In the genomic region with DNA sequence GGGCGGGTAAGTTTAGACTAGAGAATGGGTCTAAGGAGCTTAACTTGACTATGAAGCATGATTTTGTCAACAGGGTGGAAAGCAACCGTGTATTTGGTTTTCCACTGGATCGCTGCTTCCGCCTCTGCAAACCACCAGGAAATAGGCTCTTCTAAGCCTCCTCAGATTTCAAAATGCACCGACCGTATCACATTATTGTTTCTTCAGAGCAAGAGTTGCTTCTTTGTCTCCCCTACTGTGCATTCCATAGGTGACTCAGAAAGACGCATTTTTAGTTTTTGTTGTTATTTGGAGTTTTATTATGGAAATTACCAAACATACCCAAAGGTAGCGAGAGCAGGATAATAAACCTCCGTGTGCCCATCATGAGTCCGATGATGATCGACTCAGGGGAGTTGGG, we compare ENCODE assay signal across 21 cellular contexts.
A peak's percentile ranks its signal among the peaks of the same experiment; 100 is the strongest.
DNase-seq lines count a peak whose midpoint lies in the region; ATAC-seq and TF ChIP-seq lines count a peak whose summit lies in the region.
"Had no signal": no experiment of that assay in that cellular context is flagged by ENCODE, and none has a peak within 500 bp of the region (broad histone marks: within the 10 kb centered on the region; RNA-seq: fewer than 3 reads in every experiment).

No MANE protein-coding gene starts in this region.

- no peaks in the 10 kb centered on the region for H3K27me3 ChIP-seq in breast epithelium
- H3K27me3 ChIP-seq in gastroesophageal sphincter: no peaks in the 10 kb centered on the region
- H3K27me3 ChIP-seq: neural progenitor cell had no signal

- H3K9me3 ChIP-seq in breast epithelium: no peaks in the 10 kb centered on the region
- no peaks in the 10 kb centered on the region for H3K9me3 ChIP-seq in gastroesophageal sphincter

- peak; percentile 39 for DNase-seq in MCF 10A (ENCODE audit: unreplicated experiment)
- no peak for DNase-seq in breast epithelium (ENCODE audit: low spot score in 2 of 2)
- peak; percentile 17 for DNase-seq in SW480 (ENCODE audit: low spot score)
- DNase-seq in fibroblast of peridontal ligament (ENCODE audit: extremely low read depth): peak; percentile 17
- DNase-seq in NCI-H1105 (lab: John Stamatoyannopoulos, UW): no peak
- DNase-seq: activated B cell treated with CpG ODN at 0.5 μM for 24 hours; activated CD4-positive, alpha-beta memory T cell treated with anti-CD3 and anti-CD28 coated beads, Interleukin-2, amount 10 ng/mL, durations not matched to agents 7 days and 5 days; activated gamma-delta T cell treated with Interleukin-2 at 50 U/mL for 16 hours; activated T-cell treated with anti-CD3 and anti-CD28 coated beads, Interleukin-2, amount 50 U/mL, for 1 hour; foreskin fibroblast; immature natural killer cell; NCI-H2107; NCI-H526; substantia nigra had no signal

- intact Hi-C loops in MCF 10A (cut with micrococcal nuclease) (no loop called here), breast epithelium (cut with DNase I; ENCODE audit: low total_unique reads) (no loop called here)

- 79 to 90% methylated on average over 11 of the region's 11 CpGs for WGBS in gastroesophageal sphincter (ENCODE audit: low coverage in 1 of 2), 2 donors

- no peak overlapping the region for H3K27ac Mint-ChIP-seq in MCF 10A (ENCODE audit: low read depth, unreplicated experiment)
- H3K27ac Mint-ChIP-seq: activated B cell treated with CpG ODN at 0.5 μM for 24 hours; activated CD4-positive, alpha-beta memory T cell treated with anti-CD3 and anti-CD28 coated beads, Interleukin-2, amount 10 ng/mL, durations not matched to agents 7 days and 5 days; neural progenitor cell; progenitor cell of endocrine pancreas had no signal

- no peak overlapping the region for H3K4me3 Mint-ChIP-seq in MCF 10A (ENCODE audit: unreplicated experiment)
- H3K4me3 Mint-ChIP-seq: activated B cell treated with CpG ODN at 0.5 μM for 24 hours; activated CD4-positive, alpha-beta memory T cell treated with anti-CD3 and anti-CD28 coated beads, Interleukin-2, amount 10 ng/mL, durations not matched to agents 7 days and 5 days; central memory CD8-positive, alpha-beta T cell; immature natural killer cell; neural progenitor cell had no signal

- ATAC-seq in HG02973 (IDR thresholded peaks at IDR 0.05; ENCODE audit: unreplicated experiment): no peak
- no peak for ATAC-seq in gastroesophageal sphincter
- no peak for ATAC-seq in HG03460 (IDR thresholded peaks at IDR 0.05; ENCODE audit: unreplicated experiment)
- ATAC-seq: GM12878 had no signal

- no peak overlapping the region for H3K4me3 ChIP-seq in breast epithelium
- H3K4me3 ChIP-seq in gastroesophageal sphincter: no peak overlapping the region
- H3K4me3 ChIP-seq: GM12878, neural progenitor cell had no signal

- H3K4me1 ChIP-seq in breast epithelium (peaks cover 4 to 6% of the 10 kb centered on the region in 2 donors), gastroesophageal sphincter (peaks cover 3 to 45% (median 21%) of the 10 kb centered on the region in 3 donors)
- H3K4me1 ChIP-seq: neural progenitor cell had no signal

- CTCF ChIA-PET in MCF 10A (lab: Yijun Ruan, JAX): no interaction called here

- H3K36me3 Mint-ChIP-seq in MCF 10A (ENCODE audit: insufficient read depth, unreplicated experiment): no peaks in the 10 kb centered on the region
- H3K36me3 Mint-ChIP-seq: immature natural killer cell had no signal

- no peaks in the 10 kb centered on the region for H3K27me3 Mint-ChIP-seq in MCF 10A (ENCODE audit: insufficient read depth, unreplicated experiment)

- H3K36me3 ChIP-seq in breast epithelium: no peaks in the 10 kb centered on the region
- H3K36me3 ChIP-seq in gastroesophageal sphincter: no peaks in the 10 kb centered on the region
- H3K36me3 ChIP-seq: neural progenitor cell had no signal

- TF ChIP-seq CTCF in MCF 10A (IDR thresholded peaks at IDR 0.05; ENCODE audit: unreplicated experiment): no peak
- TF ChIP-seq CTCF in breast epithelium (IDR thresholded peaks at IDR 0.05): no peak
- TF ChIP-seq CTCF in gastroesophageal sphincter (IDR thresholded peaks at IDR 0.05): no peak

- no TSS peak for BruUV-seq in MCF 10A (replicated peaks; lab: Mats Ljungman, UMichigan)

- TF ChIP-seq EP300 in gastroesophageal sphincter (IDR thresholded peaks at IDR 0.05): no peak

- no peaks in the 10 kb centered on the region for H3K9me3 Mint-ChIP-seq in MCF 10A (ENCODE audit: unreplicated experiment)
- H3K9me3 Mint-ChIP-seq: activated B cell treated with CpG ODN at 0.5 μM for 24 hours; activated CD4-positive, alpha-beta memory T cell treated with anti-CD3 and anti-CD28 coated beads, Interleukin-2, amount 10 ng/mL, durations not matched to agents 7 days and 5 days; central memory CD8-positive, alpha-beta T cell; immature natural killer cell had no signal

- POLR2A ChIA-PET in MCF 10A (lab: Yijun Ruan, JAX): no interaction called here

- H3K4me1 Mint-ChIP-seq in MCF 10A (ENCODE audit: insufficient read depth, unreplicated experiment): peaks cover 12% of the 10 kb centered on the region
- H3K4me1 Mint-ChIP-seq: immature natural killer cell had no signal

- TF ChIP-seq POLR2A in breast epithelium (IDR thresholded peaks at IDR 0.05) (no peak), gastroesophageal sphincter (IDR thresholded peaks at IDR 0.05) (no peak)

- no peak overlapping the region for H3K27ac ChIP-seq in breast epithelium
- H3K27ac ChIP-seq in gastroesophageal sphincter: no peak overlapping the region
- H3K27ac ChIP-seq: neural progenitor cell had no signal

Comparison
In these comparisons a context has a peak if more than half of its experiments do, and no peak if none do; other contexts are left out.
1. DNase-seq: peak in MCF 10A (single experiment), SW480 (single experiment) and fibroblast of peridontal ligament (single experiment); none in breast epithelium (0 of 2) and NCI-H1105 (single experiment).